ENCODE assay signal across 27 cellular contexts in the genomic region with DNA sequence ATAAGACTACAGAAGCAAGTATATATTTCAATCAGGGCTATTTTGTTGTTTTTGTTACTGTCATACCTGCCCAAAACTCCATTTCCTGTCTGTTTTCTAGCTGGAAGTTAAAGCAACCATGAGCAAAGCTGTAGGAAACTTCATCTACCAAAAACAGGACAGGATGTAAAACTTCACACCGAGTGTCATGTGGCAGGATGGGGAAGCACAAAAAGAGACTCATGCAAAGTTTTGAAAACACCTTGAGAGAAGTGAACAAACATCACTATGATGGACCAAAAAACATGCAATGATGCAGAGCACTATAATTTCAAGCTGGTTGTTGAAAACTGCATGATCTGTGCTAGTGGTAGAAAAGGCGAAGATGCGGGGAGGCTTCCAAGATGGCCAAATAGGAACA. TPM values are rescaled to one million over a fixed set of nuclear protein-coding genes. Genes with fewer than 3 reads are reported as not detected.
DNase-seq lines count a peak whose midpoint lies in the region; FAIRE-seq and TF ChIP-seq lines count a peak whose summit lies in the region.
"Had no signal": no experiment of that assay in that cellular context is flagged by ENCODE, and none has a peak within 500 bp of the region (broad histone marks: within the 10 kb centered on the region; RNA-seq: fewer than 3 reads in every experiment).

No MANE protein-coding gene starts in this region.

- no peaks in the 10 kb centered on the region for H4K20me1 ChIP-seq in keratinocyte (ENCODE audit: control insufficient read depth, extremely low read depth, insufficient read depth, low read length)
- H4K20me1 ChIP-seq: BLaER1 had no signal

- CTCF ChIA-PET in activated naive CD4-positive, alpha-beta T cell treated with anti-CD3 and anti-CD28 coated beads, Interleukin-2, amount 10 ng/mL, durations not matched to agents 7 days and 5 days (lab: Charles Lee): interaction anchor here (0.9 to 2.0 kb wide), 3 partner anchors 43 to 152 kb away, joined by 3 to 7 read pairs (median 3); no protein-coding TSS in a partner anchor

- peaks cover 67% of the 10 kb centered on the region for H3K9me3 Mint-ChIP-seq in activated naive CD4-positive, alpha-beta T cell treated with anti-CD3 and anti-CD28 coated beads, Interleukin-2, amount 10 ng/mL, durations not matched to agents 7 days and 5 days
- H3K9me3 Mint-ChIP-seq in activated T-helper 1 cell treated with anti-CD3 and anti-CD28 coated beads, Interleukin-12 subunit alpha, Interleukin-12 subunit beta, Interleukin-2, Interleukin-4 antibody, amounts not matched to agents 30 ng/mL and 10 ng/mL and 1 ng/mL, durations not matched to agents 14 hours and 24 hours and 36 hours: peaks cover 52% of the 10 kb centered on the region

- no peaks in the 10 kb centered on the region for H3K9me1 ChIP-seq in keratinocyte (ENCODE audit: control insufficient read depth, extremely low read depth, insufficient read depth, low read length)

- TF ChIP-seq CTCF in keratinocyte (optimal IDR thresholded peaks at IDR 0.05 in 1 of 3, IDR thresholded peaks at IDR 0.05 in 1 of 3, conservative IDR thresholded peaks at IDR 0.05 in 1 of 3; ENCODE audit: extremely low read depth in 1 of 3, insufficient read depth in 2 of 3, low read length in 3 of 3) (no peak), dorsolateral prefrontal cortex (IDR thresholded peaks at IDR 0.05 in 54 of 56, conservative IDR thresholded peaks at IDR 0.05 in 2 of 56; ENCODE audit: low read depth in 1 of 56, partially characterized antibody in 56 of 56) (no peak)

- no peaks in the 10 kb centered on the region for H3K36me3 ChIP-seq in keratinocyte (ENCODE audit: control insufficient read depth in 2 of 2, extremely low read depth in 1 of 2, insufficient read depth in 2 of 2, low read length in 2 of 2)
- H3K36me3 ChIP-seq: adrenal gland, BLaER1, brain microvascular endothelial cell, colonic mucosa, uterus had no signal

- H3K27me3 ChIP-seq in keratinocyte (ENCODE audit: control insufficient read depth, extremely low read depth, insufficient read depth, low read length): peaks cover 5% of the 10 kb centered on the region
- H3K27me3 ChIP-seq in dorsolateral prefrontal cortex: peaks cover 0 to 3% (median 0%) of the 10 kb centered on the region in 45 donors
- H3K27me3 ChIP-seq: adrenal gland, BLaER1, brain microvascular endothelial cell, colonic mucosa, uterus had no signal

- H3K9ac ChIP-seq in keratinocyte (ENCODE audit: control insufficient read depth, extremely low read depth, insufficient read depth, low read length): no peak overlapping the region
- H3K9ac ChIP-seq: BLaER1 had no signal

- no peak overlapping the region for H3K27ac ChIP-seq in keratinocyte (ENCODE audit: control insufficient read depth, insufficient read depth, low read length)
- no peak overlapping the region for H3K27ac ChIP-seq in dorsolateral prefrontal cortex
- H3K27ac ChIP-seq: adrenal gland, BLaER1, brain microvascular endothelial cell, colonic mucosa, HL-60, uterus had no signal

- H3K4me2 ChIP-seq in keratinocyte (ENCODE audit: control insufficient read depth, extremely low read depth, insufficient read depth, low read depth, low read length): no peak overlapping the region
- H3K4me2 ChIP-seq: BLaER1 had no signal

- H3K27me3 Mint-ChIP-seq in activated naive CD4-positive, alpha-beta T cell treated with anti-CD3 and anti-CD28 coated beads, Interleukin-2, amount 10 ng/mL, durations not matched to agents 7 days and 5 days: no peaks in the 10 kb centered on the region
- H3K27me3 Mint-ChIP-seq in activated T-helper 1 cell treated with anti-CD3 and anti-CD28 coated beads, Interleukin-12 subunit alpha, Interleukin-12 subunit beta, Interleukin-2, Interleukin-4 antibody, amounts not matched to agents 30 ng/mL and 10 ng/mL and 1 ng/mL, durations not matched to agents 14 hours and 24 hours and 36 hours (ENCODE audit: insufficient read depth): no peaks in the 10 kb centered on the region

- dilution Hi-C loops in keratinocyte (cut with MboI; ENCODE audit: extremely low pct_ligation_motif_present, low sequenced_read_pairs): no loop called here

- FAIRE-seq in keratinocyte (lab: Jason Lieb, UNC) (peak; percentile 5), urothelium cell line (lab: Jason Lieb, UNC) (peak; percentile 27)
- FAIRE-seq: endometrium, HepG2 had no signal

- H2AFZ ChIP-seq in keratinocyte (ENCODE audit: control insufficient read depth, low read length): no peak overlapping the region

- H3K4me1 Mint-ChIP-seq in activated naive CD4-positive, alpha-beta T cell treated with anti-CD3 and anti-CD28 coated beads, Interleukin-2, amount 10 ng/mL, durations not matched to agents 7 days and 5 days: peaks cover 85% of the 10 kb centered on the region
- peaks cover 81% of the 10 kb centered on the region for H3K4me1 Mint-ChIP-seq in activated T-helper 1 cell treated with anti-CD3 and anti-CD28 coated beads, Interleukin-12 subunit alpha, Interleukin-12 subunit beta, Interleukin-2, Interleukin-4 antibody, amounts not matched to agents 30 ng/mL and 10 ng/mL and 1 ng/mL, durations not matched to agents 14 hours and 24 hours and 36 hours (ENCODE audit: low read depth)
- H3K4me1 Mint-ChIP-seq: H9 had no signal

- H3K79me2 ChIP-seq in keratinocyte (ENCODE audit: control insufficient read depth, insufficient read depth, low read length): no peaks in the 10 kb centered on the region

- peak overlapping the region; percentile 11 for H3K4me3 Mint-ChIP-seq in activated naive CD4-positive, alpha-beta T cell treated with anti-CD3 and anti-CD28 coated beads, Interleukin-2, amount 10 ng/mL, durations not matched to agents 7 days and 5 days
- H3K4me3 Mint-ChIP-seq in activated T-helper 1 cell treated with anti-CD3 and anti-CD28 coated beads, Interleukin-12 subunit alpha, Interleukin-12 subunit beta, Interleukin-2, Interleukin-4 antibody, amounts not matched to agents 30 ng/mL and 10 ng/mL and 1 ng/mL, durations not matched to agents 14 hours and 24 hours and 36 hours: peak overlapping the region; percentile 64
- H3K4me3 Mint-ChIP-seq: H9 had no signal

- peaks cover 76% of the 10 kb centered on the region for H3K36me3 Mint-ChIP-seq in activated naive CD4-positive, alpha-beta T cell treated with anti-CD3 and anti-CD28 coated beads, Interleukin-2, amount 10 ng/mL, durations not matched to agents 7 days and 5 days
- peaks cover 52% of the 10 kb centered on the region for H3K36me3 Mint-ChIP-seq in activated T-helper 1 cell treated with anti-CD3 and anti-CD28 coated beads, Interleukin-12 subunit alpha, Interleukin-12 subunit beta, Interleukin-2, Interleukin-4 antibody, amounts not matched to agents 30 ng/mL and 10 ng/mL and 1 ng/mL, durations not matched to agents 14 hours and 24 hours and 36 hours (ENCODE audit: low read depth)

- H3K4me1 ChIP-seq in keratinocyte (ENCODE audit: control insufficient read depth, extremely low read depth, insufficient read depth, low read length): no peaks in the 10 kb centered on the region
- H3K4me1 ChIP-seq: adrenal gland, colonic mucosa, uterus had no signal

- H3K4me3 ChIP-seq in keratinocyte (ENCODE audit: control insufficient read depth in 2 of 3, extremely low read depth in 1 of 3, insufficient read depth in 2 of 3, low read depth in 1 of 3, low read length in 3 of 3): no peak overlapping the region
- H3K4me3 ChIP-seq in dorsolateral prefrontal cortex: no peak overlapping the region
- H3K4me3 ChIP-seq: adrenal gland, BLaER1, colonic mucosa, uterus had no signal

- H3K27ac Mint-ChIP-seq in activated naive CD4-positive, alpha-beta T cell treated with anti-CD3 and anti-CD28 coated beads, Interleukin-2, amount 10 ng/mL, durations not matched to agents 7 days and 5 days: peak overlapping the region; percentile 95
- peak overlapping the region; percentile 98 for H3K27ac Mint-ChIP-seq in activated T-helper 1 cell treated with anti-CD3 and anti-CD28 coated beads, Interleukin-12 subunit alpha, Interleukin-12 subunit beta, Interleukin-2, Interleukin-4 antibody, amounts not matched to agents 30 ng/mL and 10 ng/mL and 1 ng/mL, durations not matched to agents 14 hours and 24 hours and 36 hours
- H3K27ac Mint-ChIP-seq: H9 had no signal

- peak; percentile 39 for DNase-seq in activated naive CD4-positive, alpha-beta T cell treated with anti-CD3 and anti-CD28 coated beads, Interleukin-2, amount 10 ng/mL, durations not matched to agents 7 days and 5 days
- DNase-seq in activated naive CD4-positive, alpha-beta T cell treated with anti-CD3 and anti-CD28 coated beads, Interleukin-2, amount 50 U/mL, for 16 hours: no peak
- peak; percentile 27 for DNase-seq in activated T-helper 1 cell treated with anti-CD3 and anti-CD28 coated beads, Interleukin-12 subunit alpha, Interleukin-12 subunit beta, Interleukin-2, Interleukin-4 antibody, amounts not matched to agents 30 ng/mL and 10 ng/mL and 1 ng/mL, durations not matched to agents 14 hours and 24 hours and 36 hours (ENCODE audit: low spot score)
- DNase-seq in keratinocyte (ENCODE audit: low read depth, low spot score) (no peak), urothelium cell line (ENCODE audit: low spot score) (no peak), dorsolateral prefrontal cortex (no peak), NOMO-1 treated with DMSO at 0.1 percent for 48 hours (lab: John Stamatoyannopoulos, UW; ENCODE audit: unreplicated experiment) (no peak), hepatic stellate cell (ENCODE audit: low spot score) (no peak)
- DNase-seq: ACHN; brain microvascular endothelial cell; colonic mucosa; DMS 273 treated with DMSO at 0.1 percent for 48 hours; H9; left cardiac atrium; mesenchymal stem cell; NCI-H2081; retina; SHP77; stimulated activated CD4-positive, alpha-beta T cell treated with anti-CD3 and anti-CD28 coated beads, Interleukin-12 subunit alpha, Interleukin-12 subunit beta, amount 100 ng/mL, for 4 hours; uterus had no signal

- intact Hi-C loops in activated T-helper 1 cell treated with anti-CD3 and anti-CD28 coated beads, Interleukin-12 subunit alpha, Interleukin-12 subunit beta, Interleukin-2, Interleukin-4 antibody, amounts not matched to agents 30 ng/mL and 10 ng/mL and 1 ng/mL, durations not matched to agents 14 hours and 24 hours and 36 hours (cut with micrococcal nuclease): loop anchor here (1.0 kb wide), 2 partner anchors 24 to 69 kb away; no protein-coding TSS in a partner anchor
- intact Hi-C loops in dorsolateral prefrontal cortex (cut with DNase I): no loop called here

- no peaks in the 10 kb centered on the region for H3K9me3 ChIP-seq in keratinocyte (ENCODE audit: control insufficient read depth, low read depth, low read length)
- H3K9me3 ChIP-seq: adrenal gland, colonic mucosa, uterus had no signal

RNA-seq across cellular contexts. Expression of a gene that starts 6.3 kb away (rescaled TPM):
- 88.1 and 93.7 TPM in 2 replicates for total RNA-seq in activated T-helper 1 cell treated with anti-CD3 and anti-CD28 coated beads, Interleukin-12 subunit alpha, Interleukin-12 subunit beta, Interleukin-2, Interleukin-4 antibody, amounts not matched to agents 30 ng/mL and 10 ng/mL and 1 ng/mL, durations not matched to agents 14 hours and 24 hours and 36 hours
- not detected in 3 replicates for polyA plus RNA-seq in keratinocyte
- polyA plus RNA-seq in keratinocyte (2011; ENCODE audit: low read depth): not detected
- polyA plus RNA-seq in keratinocyte (2011; cell fraction: cytosol; rRNA removed): not detected in 2 replicates
- polyA plus RNA-seq in keratinocyte (2011; cell fraction: nucleus; rRNA removed): not detected in 2 replicates
- polyA plus RNA-seq in keratinocyte (2012; ENCODE audit: low replicate concordance): not detected in 2 replicates
- polyA minus RNA-seq in keratinocyte: not detected in 3 replicates
- not detected for polyA minus RNA-seq in keratinocyte (2011; cell fraction: cytosol; rRNA and poly(A)+ RNA removed)
- polyA minus RNA-seq in keratinocyte (2011; cell fraction: nucleus; rRNA and poly(A)+ RNA removed): not detected in 2 replicates
- 1 to 10 TPM in 4 of 120 experiments, under 1 TPM in 13, not detected in 103; 0.44 to 1.8 (median 0.78) TPM for total RNA-seq in dorsolateral prefrontal cortex
- total RNA-seq: fibroblast of lung, H9, HepG2, osteocyte had no signal
- polyA plus RNA-seq: fibroblast of lung, HepG2 had no signal

Comparison
In these comparisons a context has a peak if more than half of its experiments do, and no peak if none do; other contexts are left out.
1. DNase-seq: peak in activated naive CD4-positive, alpha-beta T cell treated with anti-CD3 and anti-CD28 coated beads, Interleukin-2, amount 10 ng/mL, durations not matched to agents 7 days and 5 days (single experiment) and activated T-helper 1 cell treated with anti-CD3 and anti-CD28 coated beads, Interleukin-12 subunit alpha, Interleukin-12 subunit beta, Interleukin-2, Interleukin-4 antibody, amounts not matched to agents 30 ng/mL and 10 ng/mL and 1 ng/mL, durations not matched to agents 14 hours and 24 hours and 36 hours (single experiment); none in activated naive CD4-positive, alpha-beta T cell treated with anti-CD3 and anti-CD28 coated beads, Interleukin-2, amount 50 U/mL, for 16 hours (single experiment), keratinocyte (single experiment), urothelium cell line (single experiment), dorsolateral prefrontal cortex (0 of 10), NOMO-1 treated with DMSO at 0.1 percent for 48 hours (single experiment) and hepatic stellate cell (single experiment).
2. RNA of a gene that starts 6.3 kb away (total RNA-seq): 88.1 to 93.7 TPM in activated T-helper 1 cell treated with anti-CD3 and anti-CD28 coated beads, Interleukin-12 subunit alpha, Interleukin-12 subunit beta, Interleukin-2, Interleukin-4 antibody, amounts not matched to agents 30 ng/mL and 10 ng/mL and 1 ng/mL, durations not matched to agents 14 hours and 24 hours and 36 hours; 0.44 to 1.8 TPM in dorsolateral prefrontal cortex; every median in the first group is over 10 times any median in the second.